ENCODE assay signal across 1 cellular context in genomic region chr1:244735854-244736561, GRCh38.
TF ChIP-seq lines count a peak whose summit lies in the region.

No MANE protein-coding gene starts in this region.

TF ChIP-seq in H1, 55 proteins besides CTCF, POLR2A, EP300 and RAD21 (continued from another document):
- TF ChIP-seq MAFK (IDR thresholded peaks at IDR 0.05; ENCODE audit: low read depth, low read length): peak; percentile 82
- no peak for TF ChIP-seq JUN (IDR thresholded peaks at IDR 0.05; ENCODE audit: low read depth, low read length)
- TF ChIP-seq HDAC6 (IDR thresholded peaks at IDR 0.05; ENCODE audit: low read depth, low read length): no peak
- TF ChIP-seq CBX8 (IDR thresholded peaks at IDR 0.05; ENCODE audit: borderline replicate concordance, low read depth, low read length): no peak
- no peak for TF ChIP-seq KDM4A (IDR thresholded peaks at IDR 0.05; ENCODE audit: low read depth, low read length, severe bottlenecking)
- no peak for TF ChIP-seq SIN3A (conservative IDR thresholded peaks at IDR 0.05 in 1 of 2, IDR thresholded peaks at IDR 0.05 in 1 of 2; ENCODE audit: low read depth in 1 of 2, low read length in 2 of 2)
- no peak for TF ChIP-seq FOSL1 (IDR thresholded peaks at IDR 0.05; ENCODE audit: insufficient read depth, low read depth, low read length)
- no peak for TF ChIP-seq EGR1 (IDR thresholded peaks at IDR 0.05; ENCODE audit: borderline replicate concordance, low read depth, low read length)
- TF ChIP-seq USF2 (IDR thresholded peaks at IDR 0.05; ENCODE audit: low read length): no peak
- TF ChIP-seq SIRT6 (IDR thresholded peaks at IDR 0.05; ENCODE audit: low read length): no peak
- TF ChIP-seq, protein P1, sequence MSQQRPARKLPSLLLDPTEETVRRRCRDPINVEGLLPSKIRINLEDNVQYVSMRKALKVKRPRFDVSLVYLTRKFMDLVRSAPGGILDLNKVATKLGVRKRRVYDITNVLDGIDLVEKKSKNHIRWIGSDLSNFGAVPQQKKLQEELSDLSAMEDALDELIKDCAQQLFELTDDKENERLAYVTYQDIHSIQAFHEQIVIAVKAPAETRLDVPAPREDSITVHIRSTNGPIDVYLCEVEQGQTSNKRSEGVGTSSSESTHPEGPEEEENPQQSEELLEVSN (IDR thresholded peaks at IDR 0.05): no peak
- TF ChIP-seq BACH1 (IDR thresholded peaks at IDR 0.05; ENCODE audit: low read length): peak; percentile 93
- TF ChIP-seq CREB1 (IDR thresholded peaks at IDR 0.05): no peak
- TF ChIP-seq, protein P2, sequence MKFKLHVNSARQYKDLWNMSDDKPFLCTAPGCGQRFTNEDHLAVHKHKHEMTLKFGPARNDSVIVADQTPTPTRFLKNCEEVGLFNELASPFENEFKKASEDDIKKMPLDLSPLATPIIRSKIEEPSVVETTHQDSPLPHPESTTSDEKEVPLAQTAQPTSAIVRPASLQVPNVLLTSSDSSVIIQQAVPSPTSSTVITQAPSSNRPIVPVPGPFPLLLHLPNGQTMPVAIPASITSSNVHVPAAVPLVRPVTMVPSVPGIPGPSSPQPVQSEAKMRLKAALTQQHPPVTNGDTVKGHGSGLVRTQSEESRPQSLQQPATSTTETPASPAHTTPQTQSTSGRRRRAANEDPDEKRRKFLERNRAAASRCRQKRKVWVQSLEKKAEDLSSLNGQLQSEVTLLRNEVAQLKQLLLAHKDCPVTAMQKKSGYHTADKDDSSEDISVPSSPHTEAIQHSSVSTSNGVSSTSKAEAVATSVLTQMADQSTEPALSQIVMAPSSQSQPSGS (IDR thresholded peaks at IDR 0.05; ENCODE audit: low read length): 0 out of 2 replicates have a peak, but pooled peaks have one; percentile 29
- no peak for TF ChIP-seq RBBP5 (IDR thresholded peaks at IDR 0.05; ENCODE audit: borderline replicate concordance, low read depth, low read length)
- TF ChIP-seq SP4 (IDR thresholded peaks at IDR 0.05; ENCODE audit: low read length): no peak
- TF ChIP-seq, protein P3, sequence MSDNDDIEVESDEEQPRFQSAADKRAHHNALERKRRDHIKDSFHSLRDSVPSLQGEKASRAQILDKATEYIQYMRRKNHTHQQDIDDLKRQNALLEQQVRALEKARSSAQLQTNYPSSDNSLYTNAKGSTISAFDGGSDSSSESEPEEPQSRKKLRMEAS (IDR thresholded peaks at IDR 0.05): no peak
- TF ChIP-seq SP1 (IDR thresholded peaks at IDR 0.05; ENCODE audit: low read depth, low read length): no peak
- TF ChIP-seq SRF (IDR thresholded peaks at IDR 0.05; ENCODE audit: low read depth, low read length): no peak
- TF ChIP-seq BCL11A (IDR thresholded peaks at IDR 0.05; ENCODE audit: low read depth in 2 of 2, low read length in 2 of 2): no peak
- no peak for TF ChIP-seq RNF2 (IDR thresholded peaks at IDR 0.05; ENCODE audit: borderline replicate concordance, low read depth, low read length, missing control alignments, poor library complexity, severe bottlenecking)
- no peak; the same call in 1 of the 2 replicates for TF ChIP-seq TBP (IDR thresholded peaks at IDR 0.05; ENCODE audit: low read depth, low read length)
- 0 out of 2 replicates have a peak, but pooled peaks have one; percentile 31 for TF ChIP-seq POLR2AphosphoS5 (IDR thresholded peaks at IDR 0.05; ENCODE audit: low read depth, low read length)
- TF ChIP-seq NRF1 (IDR thresholded peaks at IDR 0.05; ENCODE audit: low read depth, low read length): no peak
- TF ChIP-seq RFX5 (IDR thresholded peaks at IDR 0.05; ENCODE audit: borderline replicate concordance, low read depth, low read length): no peak
- TF ChIP-seq CBX5 (IDR thresholded peaks at IDR 0.05; ENCODE audit: low read depth, low read length): no peak
- no peak for TF ChIP-seq SAP30 (IDR thresholded peaks at IDR 0.05; ENCODE audit: insufficient read depth, insufficient replicate concordance, low read length)
- TF ChIP-seq SIX5 (IDR thresholded peaks at IDR 0.05; ENCODE audit: low read depth, low read length): no peak
- TF ChIP-seq JUND (IDR thresholded peaks at IDR 0.05; ENCODE audit: low read length): 0 out of 2 replicates have a peak, but pooled peaks have one; percentile 11
- TF ChIP-seq HDAC2 (IDR thresholded peaks at IDR 0.05; ENCODE audit: borderline replicate concordance in 1 of 2, low read depth in 2 of 2, low read length in 2 of 2): no peak
- TF ChIP-seq PHF8 (conservative IDR thresholded peaks at IDR 0.05; ENCODE audit: low read depth, low read length): no peak
- TF ChIP-seq NANOG (IDR thresholded peaks at IDR 0.05; ENCODE audit: insufficient read depth, low read depth, low read length, poor library complexity, severe bottlenecking): no peak
- no peak for TF ChIP-seq CEBPB (IDR thresholded peaks at IDR 0.05; ENCODE audit: low read depth, low read length)
- no peak for TF ChIP-seq SP2 (IDR thresholded peaks at IDR 0.05; ENCODE audit: low read length)
- TF ChIP-seq POU5F1 (IDR thresholded peaks at IDR 0.05; ENCODE audit: low read depth, low read length): no peak
- TF ChIP-seq TAF1 (IDR thresholded peaks at IDR 0.05; ENCODE audit: low read depth, low read length): 0 out of 2 replicates have a peak, but pooled peaks have one; percentile 40
- TF ChIP-seq BRCA1 (IDR thresholded peaks at IDR 0.05; ENCODE audit: low read depth, low read length): no peak
- no peak for TF ChIP-seq SUZ12 (IDR thresholded peaks at IDR 0.05; ENCODE audit: low read length)
- TF ChIP-seq, protein P4, sequence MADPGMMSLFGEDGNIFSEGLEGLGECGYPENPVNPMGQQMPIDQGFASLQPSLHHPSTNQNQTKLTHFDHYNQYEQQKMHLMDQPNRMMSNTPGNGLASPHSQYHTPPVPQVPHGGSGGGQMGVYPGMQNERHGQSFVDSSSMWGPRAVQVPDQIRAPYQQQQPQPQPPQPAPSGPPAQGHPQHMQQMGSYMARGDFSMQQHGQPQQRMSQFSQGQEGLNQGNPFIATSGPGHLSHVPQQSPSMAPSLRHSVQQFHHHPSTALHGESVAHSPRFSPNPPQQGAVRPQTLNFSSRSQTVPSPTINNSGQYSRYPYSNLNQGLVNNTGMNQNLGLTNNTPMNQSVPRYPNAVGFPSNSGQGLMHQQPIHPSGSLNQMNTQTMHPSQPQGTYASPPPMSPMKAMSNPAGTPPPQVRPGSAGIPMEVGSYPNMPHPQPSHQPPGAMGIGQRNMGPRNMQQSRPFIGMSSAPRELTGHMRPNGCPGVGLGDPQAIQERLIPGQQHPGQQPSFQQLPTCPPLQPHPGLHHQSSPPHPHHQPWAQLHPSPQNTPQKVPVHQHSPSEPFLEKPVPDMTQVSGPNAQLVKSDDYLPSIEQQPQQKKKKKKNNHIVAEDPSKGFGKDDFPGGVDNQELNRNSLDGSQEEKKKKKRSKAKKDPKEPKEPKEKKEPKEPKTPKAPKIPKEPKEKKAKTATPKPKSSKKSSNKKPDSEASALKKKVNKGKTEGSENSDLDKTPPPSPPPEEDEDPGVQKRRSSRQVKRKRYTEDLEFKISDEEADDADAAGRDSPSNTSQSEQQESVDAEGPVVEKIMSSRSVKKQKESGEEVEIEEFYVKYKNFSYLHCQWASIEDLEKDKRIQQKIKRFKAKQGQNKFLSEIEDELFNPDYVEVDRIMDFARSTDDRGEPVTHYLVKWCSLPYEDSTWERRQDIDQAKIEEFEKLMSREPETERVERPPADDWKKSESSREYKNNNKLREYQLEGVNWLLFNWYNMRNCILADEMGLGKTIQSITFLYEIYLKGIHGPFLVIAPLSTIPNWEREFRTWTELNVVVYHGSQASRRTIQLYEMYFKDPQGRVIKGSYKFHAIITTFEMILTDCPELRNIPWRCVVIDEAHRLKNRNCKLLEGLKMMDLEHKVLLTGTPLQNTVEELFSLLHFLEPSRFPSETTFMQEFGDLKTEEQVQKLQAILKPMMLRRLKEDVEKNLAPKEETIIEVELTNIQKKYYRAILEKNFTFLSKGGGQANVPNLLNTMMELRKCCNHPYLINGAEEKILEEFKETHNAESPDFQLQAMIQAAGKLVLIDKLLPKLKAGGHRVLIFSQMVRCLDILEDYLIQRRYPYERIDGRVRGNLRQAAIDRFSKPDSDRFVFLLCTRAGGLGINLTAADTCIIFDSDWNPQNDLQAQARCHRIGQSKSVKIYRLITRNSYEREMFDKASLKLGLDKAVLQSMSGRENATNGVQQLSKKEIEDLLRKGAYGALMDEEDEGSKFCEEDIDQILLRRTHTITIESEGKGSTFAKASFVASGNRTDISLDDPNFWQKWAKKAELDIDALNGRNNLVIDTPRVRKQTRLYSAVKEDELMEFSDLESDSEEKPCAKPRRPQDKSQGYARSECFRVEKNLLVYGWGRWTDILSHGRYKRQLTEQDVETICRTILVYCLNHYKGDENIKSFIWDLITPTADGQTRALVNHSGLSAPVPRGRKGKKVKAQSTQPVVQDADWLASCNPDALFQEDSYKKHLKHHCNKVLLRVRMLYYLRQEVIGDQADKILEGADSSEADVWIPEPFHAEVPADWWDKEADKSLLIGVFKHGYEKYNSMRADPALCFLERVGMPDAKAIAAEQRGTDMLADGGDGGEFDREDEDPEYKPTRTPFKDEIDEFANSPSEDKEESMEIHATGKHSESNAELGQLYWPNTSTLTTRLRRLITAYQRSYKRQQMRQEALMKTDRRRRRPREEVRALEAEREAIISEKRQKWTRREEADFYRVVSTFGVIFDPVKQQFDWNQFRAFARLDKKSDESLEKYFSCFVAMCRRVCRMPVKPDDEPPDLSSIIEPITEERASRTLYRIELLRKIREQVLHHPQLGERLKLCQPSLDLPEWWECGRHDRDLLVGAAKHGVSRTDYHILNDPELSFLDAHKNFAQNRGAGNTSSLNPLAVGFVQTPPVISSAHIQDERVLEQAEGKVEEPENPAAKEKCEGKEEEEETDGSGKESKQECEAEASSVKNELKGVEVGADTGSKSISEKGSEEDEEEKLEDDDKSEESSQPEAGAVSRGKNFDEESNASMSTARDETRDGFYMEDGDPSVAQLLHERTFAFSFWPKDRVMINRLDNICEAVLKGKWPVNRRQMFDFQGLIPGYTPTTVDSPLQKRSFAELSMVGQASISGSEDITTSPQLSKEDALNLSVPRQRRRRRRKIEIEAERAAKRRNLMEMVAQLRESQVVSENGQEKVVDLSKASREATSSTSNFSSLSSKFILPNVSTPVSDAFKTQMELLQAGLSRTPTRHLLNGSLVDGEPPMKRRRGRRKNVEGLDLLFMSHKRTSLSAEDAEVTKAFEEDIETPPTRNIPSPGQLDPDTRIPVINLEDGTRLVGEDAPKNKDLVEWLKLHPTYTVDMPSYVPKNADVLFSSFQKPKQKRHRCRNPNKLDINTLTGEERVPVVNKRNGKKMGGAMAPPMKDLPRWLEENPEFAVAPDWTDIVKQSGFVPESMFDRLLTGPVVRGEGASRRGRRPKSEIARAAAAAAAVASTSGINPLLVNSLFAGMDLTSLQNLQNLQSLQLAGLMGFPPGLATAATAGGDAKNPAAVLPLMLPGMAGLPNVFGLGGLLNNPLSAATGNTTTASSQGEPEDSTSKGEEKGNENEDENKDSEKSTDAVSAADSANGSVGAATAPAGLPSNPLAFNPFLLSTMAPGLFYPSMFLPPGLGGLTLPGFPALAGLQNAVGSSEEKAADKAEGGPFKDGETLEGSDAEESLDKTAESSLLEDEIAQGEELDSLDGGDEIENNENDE (IDR thresholded peaks at IDR 0.05; ENCODE audit: insufficient replicate concordance, low read length): no peak
- no peak for TF ChIP-seq GTF2F1 (IDR thresholded peaks at IDR 0.05; ENCODE audit: borderline replicate concordance, low read depth, low read length)
- no peak for TF ChIP-seq ZNF274 (IDR thresholded peaks at IDR 0.05; ENCODE audit: borderline replicate concordance, extremely low read depth, low read length)
- TF ChIP-seq KDM1A (IDR thresholded peaks at IDR 0.05; ENCODE audit: borderline replicate concordance, low read length): no peak
- no peak for TF ChIP-seq CTBP2 (IDR thresholded peaks at IDR 0.05; ENCODE audit: borderline replicate concordance, insufficient read depth, insufficient read length, low read length)
- no peak for TF ChIP-seq ATF3 (IDR thresholded peaks at IDR 0.05; ENCODE audit: insufficient read depth, low read depth, low read length)
- no peak for TF ChIP-seq KDM5A (IDR thresholded peaks at IDR 0.05; ENCODE audit: low read length)
- TF ChIP-seq RXRA (IDR thresholded peaks at IDR 0.05; ENCODE audit: insufficient read depth, low read depth, low read length): no peak
- no peak for TF ChIP-seq YY1 (IDR thresholded peaks at IDR 0.05; ENCODE audit: low read depth, low read length)
- no peak for TF ChIP-seq CHD1 (IDR thresholded peaks at IDR 0.05; ENCODE audit: low read depth, low read length)
TF ChIP-seq in H1: peak in this region for 6.
